Comparison of ENCODE assay signal across 21 cellular contexts in the genomic region with DNA sequence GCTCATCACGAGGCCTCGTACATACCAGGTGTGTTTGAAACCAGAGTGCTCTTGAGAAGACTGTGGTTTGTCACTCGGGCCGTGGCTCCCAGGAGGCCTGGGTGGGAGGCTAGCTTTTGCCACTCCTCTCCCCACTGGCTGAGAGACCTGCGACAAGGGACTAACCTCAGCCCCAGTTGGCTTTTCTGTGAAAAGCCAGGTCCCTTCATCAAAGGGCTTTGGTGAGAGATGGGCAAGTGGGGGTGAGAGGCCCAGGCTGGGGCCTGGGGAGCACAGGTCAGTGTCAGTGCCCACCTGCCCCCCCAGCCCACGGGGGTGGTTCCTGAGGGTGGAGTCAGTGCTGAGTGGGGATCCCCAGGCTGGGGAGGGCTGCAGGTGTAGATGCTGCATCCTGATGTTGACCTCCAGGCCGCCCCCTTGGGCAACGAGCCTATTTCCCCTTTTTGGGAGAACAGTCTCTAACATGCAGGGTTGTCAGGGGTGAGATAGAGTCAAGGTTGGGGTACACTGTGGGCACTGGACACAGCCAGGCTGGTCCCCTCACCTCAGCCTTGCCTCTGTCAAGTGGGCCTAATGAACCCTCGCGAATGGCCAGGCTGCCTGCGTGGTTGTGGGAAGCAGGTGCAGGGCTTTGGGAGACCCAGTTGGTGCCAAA. TPM values are rescaled to one million over a fixed set of nuclear protein-coding genes. Genes with fewer than 3 reads are reported as not detected.
DNase-seq lines count a peak whose midpoint lies in the region; ATAC-seq, FAIRE-seq and TF ChIP-seq lines count a peak whose summit lies in the region.
"Had no signal": no experiment of that assay in that cellular context is flagged by ENCODE, and none has a peak within 500 bp of the region (broad histone marks: within the 10 kb centered on the region; RNA-seq: fewer than 3 reads in every experiment).

No MANE protein-coding gene starts in this region.

- peak overlapping the region; percentile 62 for H3K27ac Mint-ChIP-seq in stimulated activated naive B cell treated with anti-CD40 and anti-IgM and Interleukin-4, amounts not matched to agents 10 μg/mL and 1 μg/mL and 100 μg/mL, for 72 hours
- H3K27ac Mint-ChIP-seq: CD8-positive, alpha-beta T cell had no signal

- POLR2A ChIA-PET in RWPE1 (lab: Yijun Ruan, JAX; ENCODE audit: low non-redundant PET), result interaction anchor here (0.6 kb wide), 1 partner anchor 9 kb away, joined by 3 read pairs; no protein-coding TSS in a partner anchor

- CTCF ChIA-PET in RWPE1 (lab: Yijun Ruan, JAX), result interaction anchor here (0.7 kb wide), 1 partner anchor 139 kb away, joined by 3 read pairs; no protein-coding TSS in a partner anchor

- H3K4me3 Mint-ChIP-seq in stimulated activated naive B cell treated with anti-CD40 and anti-IgM and Interleukin-4, amounts not matched to agents 10 μg/mL and 1 μg/mL and 100 μg/mL, for 72 hours, result no peak overlapping the region
- H3K4me3 Mint-ChIP-seq: CD8-positive, alpha-beta T cell had no signal

- peak in 1 of 2 donors; percentile 21 for ATAC-seq in stimulated activated naive B cell treated with anti-CD40 and anti-IgM and Interleukin-4, amounts not matched to agents 10 μg/mL and 1 μg/mL and 100 μg/mL, for 72 hours (replicated peaks)
- ATAC-seq: CD8-positive, alpha-beta T cell had no signal

- no peaks in the 10 kb centered on the region for H3K9me3 Mint-ChIP-seq in stimulated activated naive B cell treated with anti-CD40 and anti-IgM and Interleukin-4, amounts not matched to agents 10 μg/mL and 1 μg/mL and 100 μg/mL, for 72 hours
- H3K9me3 Mint-ChIP-seq: CD8-positive, alpha-beta T cell had no signal

- H3K4me1 Mint-ChIP-seq in stimulated activated naive B cell treated with anti-CD40 and anti-IgM and Interleukin-4, amounts not matched to agents 10 μg/mL and 1 μg/mL and 100 μg/mL, for 72 hours, result peaks cover 10 to 34% of the 10 kb centered on the region in 2 donors

- no peak for TF ChIP-seq CTCF in RWPE1 (conservative IDR thresholded peaks at IDR 0.05; ENCODE audit: low read depth)
- no peak for TF ChIP-seq CTCF in D721Med (IDR thresholded peaks at IDR 0.05; ENCODE audit: insufficient read depth, missing control alignments)

- H3K27me3 Mint-ChIP-seq in stimulated activated naive B cell treated with anti-CD40 and anti-IgM and Interleukin-4, amounts not matched to agents 10 μg/mL and 1 μg/mL and 100 μg/mL, for 72 hours, result no peaks in the 10 kb centered on the region

- no peak for FAIRE-seq in D721Med (lab: Jason Lieb, UNC)
- FAIRE-seq: GM18507 had no signal

- peak; percentile 60 for DNase-seq in activated effector memory CD4-positive, alpha-beta T cell treated with anti-CD3 and anti-CD28 coated beads, Interleukin-2, amount 50 U/mL, for 16 hours
- DNase-seq in activated effector memory CD4-positive, alpha-beta T cell treated with Interleukin-2 at 50 U/mL for 16 hours, result no peak
- DNase-seq in RWPE1 (ENCODE audit: low spot score) (no peak), myocyte (ENCODE audit: low read depth) (peak; percentile 3), NCI-H2081 (lab: John Stamatoyannopoulos, UW) (no peak), AG08396 (ENCODE audit: low spot score) (no peak), D721Med (ENCODE audit: insufficient read length, low spot score) (no peak)
- no peak for DNase-seq in stimulated activated naive B cell treated with anti-CD40 and anti-IgM and Interleukin-4, amounts not matched to agents 10 μg/mL and 1 μg/mL and 100 μg/mL, for 72 hours
- DNase-seq: CD8-positive, alpha-beta T cell; DMS153; DND-41; GM23248; KG1; MG63; NCI-H2029 treated with DMSO at 0.1 percent for 48 hours; NCI-H2227 treated with DMSO at 0.1 percent for 48 hours; NCI-H69; Peyer's patch; SIG-M5 had no signal

- peaks cover 35 to 62% of the 10 kb centered on the region in 2 donors for H3K36me3 Mint-ChIP-seq in stimulated activated naive B cell treated with anti-CD40 and anti-IgM and Interleukin-4, amounts not matched to agents 10 μg/mL and 1 μg/mL and 100 μg/mL, for 72 hours

- H3K27ac ChIP-seq in RWPE1, result peak overlapping the region; percentile 15
- H3K27ac ChIP-seq: GM23248, Peyer's patch had no signal

RNA-seq across cellular contexts. Expression of a gene that starts 0.7 kb away (rescaled TPM):
- total RNA-seq in myocyte, result 0.73 and 0.96 TPM in 2 replicates
- 1.1 TPM for polyA plus RNA-seq in myocyte (2012)

RNA-seq across cellular contexts. Expression of a gene that starts 10.3 kb away (rescaled TPM):
- 43.4 and 44.1 TPM in 2 replicates for total RNA-seq in myocyte
- polyA plus RNA-seq in myocyte (2012), result 24.8 TPM

RNA-seq across cellular contexts. Expression of a gene that starts 13.1 kb away (rescaled TPM):
- 50.8 and 60.6 TPM in 2 replicates for total RNA-seq in myocyte
- 62.5 TPM for polyA plus RNA-seq in myocyte (2012)

RNA-seq across cellular contexts. Expression of a gene that starts 55.6 kb away (rescaled TPM):
- 0.05 and 0.26 TPM in 2 replicates for total RNA-seq in myocyte
- 0.20 TPM for polyA plus RNA-seq in myocyte (2012)
- total RNA-seq: A172 had no signal
- polyA plus RNA-seq: GM23248 had no signal

Comparison
In these comparisons a context has a peak if more than half of its experiments do, and no peak if none do; other contexts are left out.
1. DNase-seq: peak in activated effector memory CD4-positive, alpha-beta T cell treated with anti-CD3 and anti-CD28 coated beads, Interleukin-2, amount 50 U/mL, for 16 hours (single experiment) and myocyte (single experiment); none in activated effector memory CD4-positive, alpha-beta T cell treated with Interleukin-2 at 50 U/mL for 16 hours (single experiment), RWPE1 (single experiment), stimulated activated naive B cell treated with anti-CD40 and anti-IgM and Interleukin-4, amounts not matched to agents 10 μg/mL and 1 μg/mL and 100 μg/mL, for 72 hours (single experiment), NCI-H2081 (0 of 2), AG08396 (single experiment) and D721Med (single experiment).